In genomic region chr9:87084407-87084806, GRCh38 we compare ENCODE assay signal across 20 cellular contexts.
"Had no signal": no experiment of that assay in that cellular context is flagged by ENCODE, and none has a peak within 500 bp of the region (broad histone marks: within the 10 kb centered on the region; RNA-seq: fewer than 3 reads in every experiment).

No MANE protein-coding gene starts in this region.

- H3K27ac Mint-ChIP-seq: immature natural killer cell; progenitor cell of endocrine pancreas; stimulated activated effector memory CD8-positive, alpha-beta T cell treated with anti-CD3 and anti-CD28 coated beads, Interleukin-12 subunit alpha, Interleukin-12 subunit beta, amount 100 ng/mL, for 72 hours; type B pancreatic cell had no signal

- H3K4me1 ChIP-seq: spleen had no signal

- H3K9me3 ChIP-seq: ovary had no signal

- H3K4me1 Mint-ChIP-seq: immature natural killer cell; naive thymus-derived CD8-positive, alpha-beta T cell; stimulated activated effector memory CD8-positive, alpha-beta T cell treated with anti-CD3 and anti-CD28 coated beads, Interleukin-12 subunit alpha, Interleukin-12 subunit beta, amount 100 ng/mL, for 72 hours; stimulated activated naive CD8-positive, alpha-beta T cell treated with anti-CD3 and anti-CD28 coated beads, Interleukin-15, amount 100 ng/mL, for 72 hours had no signal

- H3K9me3 Mint-ChIP-seq: immature natural killer cell had no signal

- H3K27me3 Mint-ChIP-seq: progenitor cell of endocrine pancreas had no signal

- H3K27ac ChIP-seq: heart left ventricle, left ventricle myocardium inferior, ovary, sigmoid colon, spleen, tibial nerve had no signal

- H3K36me3 ChIP-seq: heart left ventricle, left ventricle myocardium inferior, ovary, sigmoid colon, spleen, tibial nerve had no signal

- H3K27me3 ChIP-seq: heart left ventricle, ovary, sigmoid colon, spleen, tibial nerve had no signal

- H3K36me3 Mint-ChIP-seq: immature natural killer cell; naive thymus-derived CD8-positive, alpha-beta T cell; stimulated activated effector memory CD8-positive, alpha-beta T cell treated with anti-CD3 and anti-CD28 coated beads, Interleukin-12 subunit alpha, Interleukin-12 subunit beta, amount 100 ng/mL, for 72 hours had no signal

- FAIRE-seq: islet of Langerhans, small intestine had no signal

- H3K4me3 ChIP-seq: heart left ventricle, left ventricle myocardium inferior, lung, ovary, sigmoid colon, spleen, tibial nerve had no signal

- H3K4me3 Mint-ChIP-seq: immature natural killer cell; naive thymus-derived CD8-positive, alpha-beta T cell; stimulated activated effector memory CD8-positive, alpha-beta T cell treated with anti-CD3 and anti-CD28 coated beads, Interleukin-12 subunit alpha, Interleukin-12 subunit beta, amount 100 ng/mL, for 72 hours; stimulated activated naive CD8-positive, alpha-beta T cell treated with anti-CD3 and anti-CD28 coated beads, Interleukin-15, amount 100 ng/mL, for 72 hours; type B pancreatic cell had no signal

- DNase-seq: glutamatergic neuron; heart left ventricle; hypothalamus; immature natural killer cell; left ventricle myocardium inferior; naive thymus-derived CD8-positive, alpha-beta T cell; ovary; sigmoid colon; small intestine; spleen; stimulated activated CD4-positive, alpha-beta T cell treated with anti-CD3 and anti-CD28 coated beads, Interleukin-4, amount 100 ng/mL, for 24 hours; stimulated activated naive CD4-positive, alpha-beta T cell treated with Interleukin-2 at 50 U/mL for 16 hours; stimulated activated naive CD8-positive, alpha-beta T cell treated with anti-CD3 and anti-CD28 coated beads, Interleukin-15, amount 100 ng/mL, for 72 hours; substantia nigra had no signal
